ENCODE assay signal across 12 cellular contexts in the genomic region with DNA sequence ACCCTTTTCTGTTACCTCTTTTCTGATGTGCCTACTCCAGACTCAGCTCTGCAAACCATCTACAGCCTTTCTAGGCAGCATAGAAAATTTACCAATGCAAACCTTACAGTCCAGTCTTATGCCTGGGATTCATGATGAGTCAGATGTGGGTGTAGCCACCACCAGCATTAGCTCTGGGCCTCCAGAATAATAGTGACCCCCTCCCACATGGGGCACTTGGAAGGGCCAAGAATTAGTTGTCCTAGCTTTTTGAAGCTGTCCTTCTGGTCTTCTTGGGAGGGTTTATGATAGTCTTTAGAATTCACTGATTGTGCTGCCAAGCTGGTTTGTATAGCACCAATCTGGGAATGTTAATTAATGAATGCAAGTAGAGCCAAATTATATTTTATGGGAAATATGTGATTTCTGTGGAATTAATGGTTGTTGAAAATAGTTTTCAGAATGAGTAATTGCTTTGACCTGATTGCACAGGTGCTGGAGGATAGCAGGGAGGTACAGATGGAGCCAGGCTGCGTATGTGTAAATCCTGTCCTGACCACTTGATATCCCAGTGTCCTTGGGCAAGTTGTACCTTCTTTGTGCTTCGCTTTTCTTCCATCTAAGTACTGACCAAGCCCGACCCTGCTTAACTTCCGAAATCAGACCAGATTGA.
DNase-seq lines count a peak whose midpoint lies in the region; ATAC-seq, FAIRE-seq and TF ChIP-seq lines count a peak whose summit lies in the region.
"Had no signal": no experiment of that assay in that cellular context is flagged by ENCODE, and none has a peak within 500 bp of the region (broad histone marks: within the 10 kb centered on the region; RNA-seq: fewer than 3 reads in every experiment).

No MANE protein-coding gene starts in this region.

- H2AFZ ChIP-seq in GM23248, result peak overlapping the region; percentile 40; the same call in 1 of the 2 replicates

- FAIRE-seq in GM19239 (lab: Jason Lieb, UNC), result no peak

- no peaks in the 10 kb centered on the region for H3K36me3 ChIP-seq in GM23248 (ENCODE audit: low read depth)
- H3K36me3 ChIP-seq in RWPE2 (ENCODE audit: low read depth), result no peaks in the 10 kb centered on the region
- H3K36me3 ChIP-seq in esophagus muscularis mucosa, result no peaks in the 10 kb centered on the region

- H3K27ac ChIP-seq in GM23248 (peak overlapping the region; percentile 87), RWPE2 (ENCODE audit: poor library complexity, severe bottlenecking) (peak overlapping the region; percentile 98), esophagus muscularis mucosa (replicated peaks in 1 of 4) (peak overlapping the region; percentile 6 to 64 (median 36))
- H3K27ac ChIP-seq: skin epidermis had no signal

- H3K27me3 ChIP-seq in GM23248 (replicated peaks; ENCODE audit: insufficient read depth) (no peaks in the 10 kb centered on the region), RWPE2 (ENCODE audit: insufficient read depth, poor library complexity, severe bottlenecking) (no peaks in the 10 kb centered on the region), esophagus muscularis mucosa (no peaks in the 10 kb centered on the region)

- no peaks in the 10 kb centered on the region for H3K9me2 ChIP-seq in GM23248 (ENCODE audit: insufficient read depth)

- H3K9me3 ChIP-seq in GM23248 (ENCODE audit: low read depth), result no peaks in the 10 kb centered on the region
- H3K9me3 ChIP-seq in RWPE2 (ENCODE audit: severe bottlenecking), result no peaks in the 10 kb centered on the region
- H3K9me3 ChIP-seq in esophagus muscularis mucosa, result no peaks in the 10 kb centered on the region

- H3F3A ChIP-seq in GM23248 (ENCODE audit: insufficient read depth), result peaks cover 49% of the 10 kb centered on the region

- in situ Hi-C loops in GM23248 (cut with MboI), result loop anchor here (5.0 kb wide), 1 partner anchor 96 kb away; a partner anchor contains a TSS

- H4K20me1 ChIP-seq in GM23248 (ENCODE audit: insufficient read depth), result no peaks in the 10 kb centered on the region

- intact Hi-C loops in esophagus muscularis mucosa (cut with DNase I), result no loop called here

- no peaks in the 10 kb centered on the region for H3K79me2 ChIP-seq in GM23248 (ENCODE audit: insufficient read depth)

- H3K4me2 ChIP-seq in GM23248 (ENCODE audit: unreplicated experiment), result peak overlapping the region; percentile 88

- 84 to 95% methylated on average over 4 of the region's 4 CpGs for WGBS in GM23248 (ENCODE audit: low coverage in 1 of 2, low lambda C conversion rate in 2 of 2, missing lambda C conversion rate in 2 of 2), 2 experiments
- 90% methylated on average over 4 of the region's 4 CpGs for WGBS in esophagus muscularis mucosa

- no peak overlapping the region; the same call in 1 of the 2 replicates for H3K9ac ChIP-seq in GM23248

- TF ChIP-seq CTCF in RWPE2 (IDR thresholded peaks at IDR 0.05; ENCODE audit: poor library complexity, severe bottlenecking), result no peak
- no peak for TF ChIP-seq CTCF in esophagus muscularis mucosa (IDR thresholded peaks at IDR 0.05)

- no peak for TF ChIP-seq EP300 in esophagus muscularis mucosa (IDR thresholded peaks at IDR 0.05)

- peak; percentile 87 for DNase-seq in GM23248
- DNase-seq in RWPE2 (ENCODE audit: low spot score), result no peak
- no peak for DNase-seq in esophagus muscularis mucosa (ENCODE audit: extremely low spot score)
- DNase-seq in skeletal muscle cell (ENCODE audit: low read depth), result peak; percentile 62
- DNase-seq in activated CD8-positive, alpha-beta memory T cell treated with anti-CD3 and anti-CD28 coated beads for 24 hours, result no peak
- no peak for DNase-seq in GM19239 (ENCODE audit: insufficient read length, low spot score)
- DNase-seq: amygdala, NCI-H510A, T-cell had no signal

- H3K4me1 ChIP-seq in GM23248 (ENCODE audit: insufficient read depth) (peaks cover 69% of the 10 kb centered on the region), RWPE2 (ENCODE audit: insufficient read depth, poor library complexity, severe bottlenecking) (peaks cover 39% of the 10 kb centered on the region), esophagus muscularis mucosa (peaks cover 38 to 58% (median 52%) of the 10 kb centered on the region in 4 donors)

- TF ChIP-seq POLR2A in esophagus muscularis mucosa (IDR thresholded peaks at IDR 0.05; ENCODE audit: low read depth), result no peak
- TF ChIP-seq POLR2A in GM18505 (IDR thresholded peaks at IDR 0.05; ENCODE audit: borderline replicate concordance, extremely low read depth, insufficient read depth, insufficient read length), result no peak

- H3K4me3 ChIP-seq in GM23248 (peak overlapping the region; percentile 56), RWPE2 (ENCODE audit: severe bottlenecking) (no peak overlapping the region), esophagus muscularis mucosa (no peak overlapping the region), skeletal muscle cell (ENCODE audit: low read depth, low read length) (no peak overlapping the region)
- H3K4me3 ChIP-seq: skin epidermis had no signal

- ATAC-seq in RWPE2 (ENCODE audit: low read depth), result peak; percentile 65
- no peak for ATAC-seq in HG03025 (IDR thresholded peaks at IDR 0.05; ENCODE audit: low FRiP score, unreplicated experiment)
- ATAC-seq in GM18505 (IDR thresholded peaks at IDR 0.05; ENCODE audit: unreplicated experiment), result no peak
- ATAC-seq: T-cell had no signal

Comparison
In these comparisons a context has a peak if more than half of its experiments do, and no peak if none do; other contexts are left out.
1. DNase-seq: peak in GM23248 (single experiment) and skeletal muscle cell (single experiment); none in RWPE2 (single experiment), esophagus muscularis mucosa (single experiment), activated CD8-positive, alpha-beta memory T cell treated with anti-CD3 and anti-CD28 coated beads for 24 hours (single experiment) and GM19239 (single experiment).
2. H3K27ac ChIP-seq: peak in every context shown above with its lines; median percentile 98 in RWPE2; 87 in GM23248; 36 in esophagus muscularis mucosa.